In genomic region chr17:41462705-41463104, GRCh38 we compare ENCODE assay signal across 9 cellular contexts. TPM values are rescaled to one million over a fixed set of nuclear protein-coding genes. Genes with fewer than 3 reads are reported as not detected.
"Had no signal": no experiment of that assay in that cellular context is flagged by ENCODE, and none has a peak within 500 bp of the region (broad histone marks: within the 10 kb centered on the region; RNA-seq: fewer than 3 reads in every experiment).

No MANE protein-coding gene starts in this region.

- H3K4me3 ChIP-seq: GM12878 had no signal

- ATAC-seq: GM12878 had no signal

- FAIRE-seq: G401.6, GM12878, GM12891, GM12892, GM18507, GM19239 had no signal

- DNase-seq: GDM1, GF-D8 had no signal

RNA-seq across cellular contexts. Expression of gene KRT32, which starts 4.5 kb away (rescaled TPM):
- total RNA-seq: G401, GM12878 had no signal
- polyA plus RNA-seq: GM12878 had no signal

RNA-seq across cellular contexts. Expression of gene KRT35, which starts 18.2 kb away (rescaled TPM):
- total RNA-seq: G401, GM12878 had no signal
- polyA plus RNA-seq: GM12878 had no signal

RNA-seq across cellular contexts. Expression of gene KRT38, which starts 21.9 kb away (rescaled TPM):
- total RNA-seq: G401, GM12878 had no signal
- polyA plus RNA-seq: GM12878 had no signal

RNA-seq across cellular contexts. Expression of gene KRT36, which starts 27.0 kb away (rescaled TPM):
- total RNA-seq: G401, GM12878 had no signal
- polyA plus RNA-seq: GM12878 had no signal

RNA-seq across cellular contexts. Expression of gene KRT37, which starts 38.3 kb away (rescaled TPM):
- total RNA-seq: G401, GM12878 had no signal
- polyA plus RNA-seq: GM12878 had no signal
